26 cellular contexts compared by ENCODE assay signal in genomic region chr11:117852309-117852708, GRCh38. TPM values are rescaled to one million over a fixed set of nuclear protein-coding genes. Genes with fewer than 3 reads are reported as not detected.
A peak's percentile ranks its signal among the peaks of the same experiment; 100 is the strongest.
DNase-seq lines count a peak whose midpoint lies in the region; ATAC-seq, FAIRE-seq and TF ChIP-seq lines count a peak whose summit lies in the region.
"Had no signal": no experiment of that assay in that cellular context is flagged by ENCODE, and none has a peak within 500 bp of the region (broad histone marks: within the 10 kb centered on the region; RNA-seq: fewer than 3 reads in every experiment).

No MANE protein-coding gene starts in this region.

- SMC1A ChIA-PET in GM12878 (lab: Charles Lee; ENCODE audit: uncharacterized antibody, unreplicated experiment), result interaction anchor here (1.2 to 2.1 kb wide), 5 partner anchors 19 to 201 kb away, joined by 3 to 12 read pairs (median 4); no protein-coding TSS in a partner anchor

- no peak for DNase-seq in left ventricle myocardium inferior
- DNase-seq in heart right ventricle, result no peak
- DNase-seq in GM12878 (ENCODE audit: low read depth, low spot score), result no peak
- no peak for DNase-seq in ovary
- DNase-seq in inferior parietal cortex (ENCODE audit: extremely low spot score), result no peak
- DNase-seq in DMS 273 treated with DMSO at 0.1 percent for 48 hours (lab: John Stamatoyannopoulos, UW), result no peak
- no peak for DNase-seq in small intestine
- DNase-seq: 8988T, DMS53, HCEC 1CT, Karpas-422, NCI-H1092, NCI-H1417 treated with DMSO at 0.1 percent for 48 hours, NCI-H1694 treated with DMSO at 0.1 percent for 48 hours, NCI-H2081, NCI-H2227 treated with DMSO at 0.1 percent for 48 hours, NCI-H69, SIG-M5 had no signal

- intact Hi-C loops in left ventricle myocardium inferior (cut with micrococcal nuclease), result no loop called here
- intact Hi-C loops in heart right ventricle (cut with DNase I), result no loop called here
- intact Hi-C loops in GM12878 (cut with micrococcal nuclease; ENCODE audit: unreplicated experiment), result no loop called here
- intact Hi-C loops in ovary (cut with DNase I), result no loop called here

- no TSS peak for BruUV-seq in GM12878 (replicated peaks; lab: Mats Ljungman, UMichigan)

- TF ChIP-seq RAD21 in GM12878 (IDR thresholded peaks at IDR 0.05; ENCODE audit: insufficient read depth, low read depth, low read length), result no peak

- peak overlapping the region; percentile 33 for H3K27ac ChIP-seq in left ventricle myocardium inferior (replicated peaks)
- H3K27ac ChIP-seq in heart right ventricle, result peak overlapping the region in 3 of 10 donors; percentile 36 to 60 (median 48)
- no peak overlapping the region for H3K27ac ChIP-seq in GM12878 (ENCODE audit: control insufficient read depth, insufficient read depth)
- peak overlapping the region; percentile 48 to 51 for H3K27ac ChIP-seq in ovary
- no peak overlapping the region for H3K27ac ChIP-seq in small intestine (ENCODE audit: low read depth in 1 of 2, low read length in 1 of 2)
- H3K27ac ChIP-seq: HL-60, SK-N-MC had no signal

- ATAC-seq in heart right ventricle, result no peak
- no peak for ATAC-seq in GM12878

- RAD21 ChIA-PET in GM12878 (lab: Charles Lee; ENCODE audit: unreplicated experiment), result interaction anchor here (1.3 to 1.9 kb wide), 2 partner anchors 94 to 98 kb away, joined by 3 to 6 read pairs; no protein-coding TSS in a partner anchor

- no peak overlapping the region for H3K4me2 ChIP-seq in GM12878 (ENCODE audit: control insufficient read depth, insufficient read depth)

- H3K79me2 ChIP-seq in GM12878 (ENCODE audit: control insufficient read depth, insufficient read depth, low read length), result no peaks in the 10 kb centered on the region

- H3K9ac ChIP-seq in GM12878 (ENCODE audit: control insufficient read depth, insufficient read depth, low read length), result no peak overlapping the region

- H3K4me1 ChIP-seq in left ventricle myocardium inferior (peaks cover 56% of the 10 kb centered on the region), heart right ventricle (peaks cover 0 to 56% (median 15%) of the 10 kb centered on the region in 9 donors), GM12878 (ENCODE audit: control insufficient read depth, insufficient read depth, low read length) (no peaks in the 10 kb centered on the region), ovary (ENCODE audit: insufficient read depth) (peaks cover 7% of the 10 kb centered on the region), small intestine (ENCODE audit: control insufficient read depth in 2 of 2, insufficient read depth in 1 of 2, low read depth in 1 of 2, low read length in 1 of 2) (no peaks in the 10 kb centered on the region)

- TF ChIP-seq EP300 in GM12878 (IDR thresholded peaks at IDR 0.05; ENCODE audit: borderline replicate concordance in 1 of 2, control insufficient read depth in 1 of 2, low read depth in 2 of 2, low read length in 2 of 2), result no peak
- TF ChIP-seq EP300 in ovary (IDR thresholded peaks at IDR 0.05), result no peak

- CTCF ChIA-PET in GM12878 (lab: Yijun Ruan, JAX), result interaction anchor here (0.8 to 3.4 kb wide), 7 partner anchors 8 to 201 kb away, joined by 3 to 15 read pairs (median 3); no protein-coding TSS in a partner anchor

- POLR2A ChIA-PET in GM12878 (lab: Charles Lee), result no interaction called here

- H3K27me3 ChIP-seq in left ventricle myocardium inferior (ENCODE audit: low read depth) (no peaks in the 10 kb centered on the region), heart right ventricle (no peaks in the 10 kb centered on the region), GM12878 (replicated peaks in 1 of 2; ENCODE audit: control insufficient read depth in 2 of 2, insufficient read depth in 2 of 2, low read length in 1 of 2) (no peaks in the 10 kb centered on the region; a peak in 2 of 4 replicates), ovary (no peaks in the 10 kb centered on the region), small intestine (ENCODE audit: control insufficient read depth in 2 of 2, insufficient read depth in 2 of 2, low read length in 2 of 2) (peaks cover 0 to 1% of the 10 kb centered on the region in 2 donors)

- H3K4me3 ChIP-seq in left ventricle myocardium inferior (no peak overlapping the region), heart right ventricle (no peak overlapping the region), GM12878 (no peak overlapping the region), ovary (no peak overlapping the region), small intestine (ENCODE audit: low read depth in 1 of 2, low read length in 2 of 2) (no peak overlapping the region)
- H3K4me3 ChIP-seq: SK-N-MC had no signal

- no peaks in the 10 kb centered on the region for H4K20me1 ChIP-seq in GM12878 (ENCODE audit: control insufficient read depth, insufficient read depth)

- TF ChIP-seq CTCF in left ventricle myocardium inferior (IDR thresholded peaks at IDR 0.05; ENCODE audit: borderline replicate concordance) (no peak), heart right ventricle (IDR thresholded peaks at IDR 0.05) (no peak), GM12878 (IDR thresholded peaks at IDR 0.05 in 2 of 3, conservative IDR thresholded peaks at IDR 0.05 in 1 of 3; ENCODE audit: control insufficient read depth in 2 of 3, extremely low read depth in 1 of 3, insufficient read depth in 1 of 3, low read depth in 3 of 3, low read length in 3 of 3) (no peak), ovary (IDR thresholded peaks at IDR 0.05) (no peak)

- TF ChIP-seq POLR2A in GM12878 (IDR thresholded peaks at IDR 0.05; ENCODE audit: low read depth, low read length) (no peak), ovary (IDR thresholded peaks at IDR 0.05) (no peak)

- FAIRE-seq in GM12878 (lab: Jason Lieb, UNC) (no peak), small intestine (lab: Jason Lieb, UNC) (no peak)
- FAIRE-seq: G401.6, H1, RCC 7860 had no signal

- WGBS in heart right ventricle, 2 donors, result 71 to 77% methylated on average over 3 of the region's 3 CpGs
- WGBS in GM12878 (ENCODE audit: insufficient coverage, insufficient replicate concordance, low lambda C conversion rate, missing lambda C conversion rate), result 27% methylated on average over 3 of the region's 3 CpGs
- WGBS in ovary, 3 donors, result 64 to 65% (median 64%) methylated on average over 3 of the region's 3 CpGs
- WGBS in small intestine, 3 donors, result 54 to 73% (median 62%) methylated on average over 3 of the region's 3 CpGs

- H3K36me3 ChIP-seq in left ventricle myocardium inferior (no peaks in the 10 kb centered on the region), heart right ventricle (peaks cover 0 to 5% (median 0%) of the 10 kb centered on the region in 9 donors), GM12878 (ENCODE audit: control insufficient read depth in 2 of 2, insufficient read depth in 2 of 2, low read length in 1 of 2) (no peaks in the 10 kb centered on the region), ovary (no peaks in the 10 kb centered on the region), small intestine (ENCODE audit: control insufficient read depth in 2 of 2, insufficient read depth in 2 of 2, low read length in 2 of 2) (no peaks in the 10 kb centered on the region)

- in situ Hi-C loops in GM12878 (cut with MboI), result no loop called here

- peaks cover 21% of the 10 kb centered on the region for H3K9me3 ChIP-seq in left ventricle myocardium inferior (replicated peaks)
- peaks cover 0 to 31% (median 16%) of the 10 kb centered on the region in 11 donors for H3K9me3 ChIP-seq in heart right ventricle
- peaks cover 2% of the 10 kb centered on the region; the same call in 2 of the 3 replicates for H3K9me3 ChIP-seq in GM12878 (replicated peaks; ENCODE audit: control insufficient read depth, insufficient read depth, low read length)
- no peaks in the 10 kb centered on the region for H3K9me3 ChIP-seq in ovary
- no peaks in the 10 kb centered on the region for H3K9me3 ChIP-seq in small intestine (ENCODE audit: control insufficient read depth, low read depth)

- no peak overlapping the region for H2AFZ ChIP-seq in GM12878 (ENCODE audit: control insufficient read depth, low read depth, low read length)

RNA-seq across cellular contexts. Expression of gene FXYD6, which starts 24.1 kb away (rescaled TPM):
- total RNA-seq in left ventricle myocardium inferior, result 30.2 TPM
- total RNA-seq in heart right ventricle, result 10 to 100 TPM; 22.0 to 42.5 (median 30.4) TPM
- 10 to 100 TPM; 62.3 to 65.2 TPM for polyA plus RNA-seq in heart right ventricle
- total RNA-seq in GM12878 (2013; cell fraction: nucleolus; rRNA removed), result 0.27 TPM in 1 of 2 replicates, not detected in the other
- 0.11 and 0.27 TPM in 2 replicates for total RNA-seq in GM12878 (2014; rRNA removed)
- 0.09 TPM in 1 of 2 replicates, not detected in the other for total RNA-seq in GM12878 (2014; rRNA removed; fragmentation: Illumina TruSeq; extraction: Trizol)
- 0.10 and 0.93 TPM in 2 replicates for total RNA-seq in GM12878 (2021)
- not detected for polyA plus RNA-seq in GM12878 (2011; ENCODE audit: low read depth)
- polyA plus RNA-seq in GM12878 (2011; rRNA removed), result 2.0 and 2.1 TPM in 2 replicates
- 2.2 and 2.8 TPM in 2 replicates for polyA plus RNA-seq in GM12878 (2011; cell fraction: cytosol; rRNA removed)
- 2.2 and 3.1 TPM in 2 replicates for polyA plus RNA-seq in GM12878 (2011; cell fraction: nucleus; rRNA removed)
- polyA plus RNA-seq in GM12878 (2012), result 0.42 and 0.62 TPM in 2 replicates
- polyA plus RNA-seq in GM12878 (2014; fragmentation: Illumina TruSeq; extraction: Trizol), result 0.46 and 1.2 TPM in 2 replicates
- polyA plus RNA-seq in GM12878 (2014; fragmentation: Nextera tagmentation; extraction: Ambion mirVana), result under 1 TPM; 0.16 to 0.29 TPM
- polyA plus RNA-seq in GM12878 (2014; rRNA removed), result 0.42 and 0.88 TPM in 2 replicates
- polyA plus RNA-seq in GM12878 (2016; fragmentation: Nextera tagmentation; extraction: Ambion mirVana), result not detected
- 1.5 and 4.3 TPM in 2 replicates for polyA minus RNA-seq in GM12878 (2011; rRNA and poly(A)+ RNA removed)
- not detected in 2 replicates for polyA minus RNA-seq in GM12878 (2011; cell fraction: cytosol; rRNA and poly(A)+ RNA removed)
- polyA minus RNA-seq in GM12878 (2011; cell fraction: nucleus; rRNA and poly(A)+ RNA removed), result 0.96 and 1.9 TPM in 2 replicates
- total RNA-seq in ovary, result 100 to 1,000 TPM; 119 to 322 (median 264) TPM
- 100 to 1,000 TPM; 256 to 445 TPM for polyA plus RNA-seq in ovary
- polyA plus RNA-seq in small intestine, result 10 to 100 TPM in 2 of 3 donors, under 1 TPM in 1; 0.67 to 58.4 (median 10.3) TPM
- total RNA-seq: NCI-H460, OCI-LY7 had no signal
- polyA plus RNA-seq: BJ had no signal

RNA-seq across cellular contexts. Expression of gene FXYD2, which starts 27.8 kb away (rescaled TPM):
- total RNA-seq in left ventricle myocardium inferior, result 1.3 TPM
- 1 to 10 TPM in 7 of 10 donors, under 1 TPM in 3; 0.40 to 3.2 (median 1.4) TPM for total RNA-seq in heart right ventricle
- polyA plus RNA-seq in heart right ventricle, result 1 to 10 TPM; 1.9 to 6.0 TPM
- 0.56 and 0.64 TPM in 2 replicates for total RNA-seq in GM12878 (2013; cell fraction: nucleolus; rRNA removed)
- 3.6 and 3.8 TPM in 2 replicates for total RNA-seq in GM12878 (2014; rRNA removed)
- 1.2 and 1.5 TPM in 2 replicates for total RNA-seq in GM12878 (2014; rRNA removed; fragmentation: Illumina TruSeq; extraction: Trizol)
- total RNA-seq in GM12878 (2021), result 1.8 and 2.0 TPM in 2 replicates
- polyA plus RNA-seq in GM12878 (2011; ENCODE audit: low read depth), result 3.6 TPM
- 3.2 and 4.5 TPM in 2 replicates for polyA plus RNA-seq in GM12878 (2011; rRNA removed)
- polyA plus RNA-seq in GM12878 (2011; cell fraction: cytosol; rRNA removed), result 9.8 TPM in 2 replicates
- 2.4 and 8.4 TPM in 2 replicates for polyA plus RNA-seq in GM12878 (2011; cell fraction: nucleus; rRNA removed)
- polyA plus RNA-seq in GM12878 (2012), result 4.5 and 6.7 TPM in 2 replicates
- polyA plus RNA-seq in GM12878 (2014; fragmentation: Illumina TruSeq; extraction: Trizol), result 1.9 TPM in 1 of 2 replicates, not detected in the other
- 1 to 10 TPM; 1.6 to 1.9 TPM for polyA plus RNA-seq in GM12878 (2014; fragmentation: Nextera tagmentation; extraction: Ambion mirVana)
- 2.0 and 2.9 TPM in 2 replicates for polyA plus RNA-seq in GM12878 (2014; rRNA removed)
- polyA plus RNA-seq in GM12878 (2016; fragmentation: Nextera tagmentation; extraction: Ambion mirVana), result 1 to 10 TPM; 3.3 to 4.1 TPM
- polyA minus RNA-seq in GM12878 (2011; rRNA and poly(A)+ RNA removed), result 2.9 and 5.7 TPM in 2 replicates
- polyA minus RNA-seq in GM12878 (2011; cell fraction: cytosol; rRNA and poly(A)+ RNA removed), result not detected in 2 replicates
- 1.5 and 1.9 TPM in 2 replicates for polyA minus RNA-seq in GM12878 (2011; cell fraction: nucleus; rRNA and poly(A)+ RNA removed)
- 10 to 100 TPM in 5 of 7 donors, 1 to 10 TPM in 2; 3.2 to 23.1 (median 14.7) TPM for total RNA-seq in ovary
- polyA plus RNA-seq in ovary, result 1 to 10 TPM; 1.7 to 5.0 TPM
- polyA plus RNA-seq in small intestine, result 1 to 10 TPM in 2 of 3 donors, not detected in 1; 2.2 to 3.2 TPM
- total RNA-seq: NCI-H460, OCI-LY7 had no signal
- polyA plus RNA-seq: BJ had no signal

RNA-seq across cellular contexts. Expression of gene DSCAML1, which starts 55.3 kb away (rescaled TPM):
- total RNA-seq in left ventricle myocardium inferior (0.19 TPM), heart right ventricle (1 to 10 TPM in 3 of 10 donors, under 1 TPM in 7; 0.23 to 1.5 (median 0.57) TPM), GM12878 (2014; rRNA removed) (0.06 and 0.11 TPM in 2 replicates), GM12878 (2014; rRNA removed; fragmentation: Illumina TruSeq; extraction: Trizol) (0.05 and 0.09 TPM in 2 replicates), GM12878 (2021) (0.13 TPM in 2 replicates), ovary (10 to 100 TPM in 5 of 7 donors, 1 to 10 TPM in 2; 2.3 to 16.5 (median 12.7) TPM)
- polyA plus RNA-seq in heart right ventricle (under 1 TPM; 0.16 to 0.88 TPM), GM12878 (2011; rRNA removed) (0.18 and 0.20 TPM in 2 replicates), GM12878 (2014; fragmentation: Illumina TruSeq; extraction: Trizol) (0.06 and 0.11 TPM in 2 replicates), GM12878 (2014; fragmentation: Nextera tagmentation; extraction: Ambion mirVana) (under 1 TPM in 1 of 2 experiments, not detected in 1; 0.03 TPM), GM12878 (2014; rRNA removed) (0.06 and 0.10 TPM in 2 replicates), GM12878 (2016; fragmentation: Nextera tagmentation; extraction: Ambion mirVana) (under 1 TPM; 0.03 TPM), ovary (1 to 10 TPM in 1 of 2 donors, under 1 TPM in 1; 0.77 to 2.2 TPM), small intestine (under 1 TPM in 2 of 3 donors, not detected in 1; under 0.01 to 0.22 TPM)
- total RNA-seq in GM12878 (2013; cell fraction: nucleolus; rRNA removed), result 0.48 and 1.6 TPM in 2 replicates
- 0.03 TPM for polyA plus RNA-seq in GM12878 (2011; ENCODE audit: low read depth)
- polyA plus RNA-seq in GM12878 (2011; cell fraction: cytosol; rRNA removed), result 0.39 and 0.47 TPM in 2 replicates
- polyA plus RNA-seq in GM12878 (2011; cell fraction: nucleus; rRNA removed), result 1.5 TPM in 2 replicates
- polyA plus RNA-seq in GM12878 (2012), result 0.15 and 0.39 TPM in 2 replicates
- polyA minus RNA-seq in GM12878 (2011; rRNA and poly(A)+ RNA removed), result 0.26 and 0.80 TPM in 2 replicates
- polyA minus RNA-seq in GM12878 (2011; cell fraction: cytosol; rRNA and poly(A)+ RNA removed), result 0.27 TPM in 1 of 2 replicates, not detected in the other
- polyA minus RNA-seq in GM12878 (2011; cell fraction: nucleus; rRNA and poly(A)+ RNA removed), result 2.3 and 3.7 TPM in 2 replicates
- total RNA-seq: NCI-H460, OCI-LY7 had no signal
- polyA plus RNA-seq: BJ had no signal

Comparison
In these comparisons a context has a peak if more than half of its experiments do, and no peak if none do; other contexts are left out.
1. H3K27ac ChIP-seq: peak in left ventricle myocardium inferior (single experiment) and ovary (2 of 2); none in GM12878 (single experiment) and small intestine (0 of 2).
2. RNA of gene FXYD6, which starts 24.1 kb away (total RNA-seq): 119 to 322 TPM in ovary, 22.0 to 42.5 TPM in heart right ventricle and 30.2 TPM in left ventricle myocardium inferior (single experiment); 0.09 to 0.93 TPM in GM12878; every median in the first group is over 10 times any median in the second.